1 cellular context compared by ENCODE assay signal in the genomic region with DNA sequence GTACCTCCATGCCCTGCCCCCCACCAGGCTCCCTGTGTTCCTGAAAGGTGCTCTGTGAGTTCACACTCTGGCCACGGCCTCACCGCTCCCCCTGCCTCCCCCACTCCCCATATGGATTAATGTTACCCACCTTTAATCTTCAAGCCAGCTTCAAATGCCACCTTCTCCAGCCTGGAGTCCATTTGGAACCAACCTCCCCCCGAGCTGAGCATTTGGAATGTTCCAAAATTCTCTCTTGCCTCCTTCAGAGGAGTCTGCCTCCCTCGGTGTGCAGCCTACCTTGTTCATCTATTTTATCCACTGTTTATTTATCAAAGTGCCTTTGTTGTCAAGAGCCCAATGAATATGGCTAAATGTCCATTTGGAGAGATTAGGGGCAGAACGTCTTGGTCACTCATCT.
TF ChIP-seq lines count a peak whose summit lies in the region.

No MANE protein-coding gene starts in this region.

TF ChIP-seq in HEK293, 187 proteins besides CTCF, POLR2A, EP300 and RAD21 (continued from another document):
- TF ChIP-seq, protein P1, sequence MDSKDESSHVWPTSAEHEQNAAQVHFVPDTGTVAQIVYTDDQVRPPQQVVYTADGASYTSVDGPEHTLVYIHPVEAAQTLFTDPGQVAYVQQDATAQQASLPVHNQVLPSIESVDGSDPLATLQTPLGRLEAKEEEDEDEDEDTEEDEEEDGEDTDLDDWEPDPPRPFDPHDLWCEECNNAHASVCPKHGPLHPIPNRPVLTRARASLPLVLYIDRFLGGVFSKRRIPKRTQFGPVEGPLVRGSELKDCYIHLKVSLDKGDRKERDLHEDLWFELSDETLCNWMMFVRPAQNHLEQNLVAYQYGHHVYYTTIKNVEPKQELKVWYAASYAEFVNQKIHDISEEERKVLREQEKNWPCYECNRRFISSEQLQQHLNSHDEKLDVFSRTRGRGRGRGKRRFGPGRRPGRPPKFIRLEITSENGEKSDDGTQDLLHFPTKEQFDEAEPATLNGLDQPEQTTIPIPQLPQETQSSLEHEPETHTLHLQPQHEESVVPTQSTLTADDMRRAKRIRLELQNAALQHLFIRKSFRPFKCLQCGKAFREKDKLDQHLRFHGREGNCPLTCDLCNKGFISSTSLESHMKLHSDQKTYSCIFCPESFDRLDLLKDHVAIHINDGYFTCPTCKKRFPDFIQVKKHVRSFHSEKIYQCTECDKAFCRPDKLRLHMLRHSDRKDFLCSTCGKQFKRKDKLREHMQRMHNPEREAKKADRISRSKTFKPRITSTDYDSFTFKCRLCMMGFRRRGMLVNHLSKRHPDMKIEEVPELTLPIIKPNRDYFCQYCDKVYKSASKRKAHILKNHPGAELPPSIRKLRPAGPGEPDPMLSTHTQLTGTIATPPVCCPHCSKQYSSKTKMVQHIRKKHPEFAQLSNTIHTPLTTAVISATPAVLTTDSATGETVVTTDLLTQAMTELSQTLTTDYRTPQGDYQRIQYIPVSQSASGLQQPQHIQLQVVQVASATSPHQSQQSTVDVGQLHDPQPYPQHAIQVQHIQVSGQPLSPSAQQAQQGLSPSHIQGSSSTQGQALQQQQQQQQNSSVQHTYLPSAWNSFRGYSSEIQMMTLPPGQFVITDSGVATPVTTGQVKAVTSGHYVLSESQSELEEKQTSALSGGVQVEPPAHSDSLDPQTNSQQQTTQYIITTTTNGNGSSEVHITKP (tag by site-specific recombination; IDR thresholded peaks at IDR 0.05) = peak; percentile 79
- TF ChIP-seq ZNF19 (tag by site-specific recombination; IDR thresholded peaks at IDR 0.05; ENCODE audit: low read depth) = no peak
- TF ChIP-seq ZNF558 (tag by site-specific recombination; IDR thresholded peaks at IDR 0.05) = no peak
